In genomic region chr17:57918017-57918895, GRCh38 we compare ENCODE assay signal across 11 cellular contexts. TPM values are rescaled to one million over a fixed set of nuclear protein-coding genes. Genes with fewer than 3 reads are reported as not detected.
DNase-seq lines count a peak whose midpoint lies in the region; ATAC-seq and TF ChIP-seq lines count a peak whose summit lies in the region.
"Had no signal": no experiment of that assay in that cellular context is flagged by ENCODE, and none has a peak within 500 bp of the region (broad histone marks: within the 10 kb centered on the region; RNA-seq: fewer than 3 reads in every experiment).

No MANE protein-coding gene starts in this region.

- H3K27me3 Mint-ChIP-seq in Calu3 (ENCODE audit: unreplicated experiment) (no peaks in the 10 kb centered on the region), progenitor cell of endocrine pancreas (no peaks in the 10 kb centered on the region)
- peaks cover 6% of the 10 kb centered on the region for H3K27me3 Mint-ChIP-seq in activated T-helper 17 cell treated with anti-CD3 and anti-CD28 coated beads, Interleukin-2, amount 50 U/mL, for 72 hours
- peaks cover 16% of the 10 kb centered on the region for H3K27me3 Mint-ChIP-seq in activated CD4-positive, alpha-beta memory T cell treated with anti-CD3 and anti-CD28 coated beads, Interleukin-2, amount 10 ng/mL, durations not matched to agents 7 days and 5 days

- ATAC-seq in RWPE2 (ENCODE audit: low read depth): peak; percentile 55
- no peak for ATAC-seq in HG03097 (IDR thresholded peaks at IDR 0.05; ENCODE audit: low FRiP score, unreplicated experiment)
- no peak for ATAC-seq in activated T-helper 17 cell treated with anti-CD3 and anti-CD28 coated beads, Interleukin-2, amount 50 U/mL, for 72 hours (replicated peaks)
- no peak for ATAC-seq in HG02970 (IDR thresholded peaks at IDR 0.05; ENCODE audit: low FRiP score, unreplicated experiment)
- ATAC-seq: activated CD8-positive, alpha-beta T cell treated with anti-CD3 and anti-CD28 coated beads, Interleukin-2, amount 10 ng/mL, durations not matched to agents 7 days and 5 days had no signal

- intact Hi-C loops in Calu3 (cut with micrococcal nuclease; ENCODE audit: unreplicated experiment): no loop called here
- intact Hi-C loops in esophagus muscularis mucosa (cut with DNase I): no loop called here

- no peak for TF ChIP-seq EP300 in esophagus muscularis mucosa (IDR thresholded peaks at IDR 0.05)

- H3K36me3 ChIP-seq in RWPE2 (ENCODE audit: low read depth) (no peaks in the 10 kb centered on the region), esophagus muscularis mucosa (no peaks in the 10 kb centered on the region)

- peaks cover 44% of the 10 kb centered on the region for H3K4me1 Mint-ChIP-seq in Calu3 (ENCODE audit: low read depth, unreplicated experiment)
- H3K4me1 Mint-ChIP-seq in progenitor cell of endocrine pancreas (ENCODE audit: low read depth): peaks cover 52% of the 10 kb centered on the region
- no peaks in the 10 kb centered on the region for H3K4me1 Mint-ChIP-seq in activated T-helper 17 cell treated with anti-CD3 and anti-CD28 coated beads, Interleukin-2, amount 50 U/mL, for 72 hours
- H3K4me1 Mint-ChIP-seq in activated CD4-positive, alpha-beta memory T cell treated with anti-CD3 and anti-CD28 coated beads, Interleukin-2, amount 10 ng/mL, durations not matched to agents 7 days and 5 days: peaks cover 5% of the 10 kb centered on the region

- TF ChIP-seq POLR2A in esophagus muscularis mucosa (IDR thresholded peaks at IDR 0.05; ENCODE audit: low read depth): no peak

- H3K27ac Mint-ChIP-seq in Calu3 (ENCODE audit: unreplicated experiment) (peak overlapping the region; percentile 47), progenitor cell of endocrine pancreas (peak overlapping the region; percentile 90)
- no peak overlapping the region for H3K27ac Mint-ChIP-seq in activated T-helper 17 cell treated with anti-CD3 and anti-CD28 coated beads, Interleukin-2, amount 50 U/mL, for 72 hours
- H3K27ac Mint-ChIP-seq in activated CD4-positive, alpha-beta memory T cell treated with anti-CD3 and anti-CD28 coated beads, Interleukin-2, amount 10 ng/mL, durations not matched to agents 7 days and 5 days: no peak overlapping the region
- H3K27ac Mint-ChIP-seq: activated CD8-positive, alpha-beta T cell treated with anti-CD3 and anti-CD28 coated beads, Interleukin-2, amount 10 ng/mL, durations not matched to agents 7 days and 5 days had no signal

- peaks cover 21% of the 10 kb centered on the region for H3K4me1 ChIP-seq in RWPE2 (ENCODE audit: insufficient read depth, poor library complexity, severe bottlenecking)
- peaks cover 79 to 100% (median 100%) of the 10 kb centered on the region in 4 donors for H3K4me1 ChIP-seq in esophagus muscularis mucosa

- DNase-seq in Calu3 (no peak), RWPE2 (ENCODE audit: low spot score) (no peak), esophagus muscularis mucosa (ENCODE audit: extremely low spot score) (no peak), progenitor cell of endocrine pancreas (ENCODE audit: low spot score, unreplicated experiment) (no peak)
- no peak for DNase-seq in activated CD4-positive, alpha-beta memory T cell treated with anti-CD3 and anti-CD28 coated beads, Interleukin-2, amount 10 ng/mL, durations not matched to agents 7 days and 5 days
- DNase-seq: activated CD8-positive, alpha-beta T cell treated with anti-CD3 and anti-CD28 coated beads, Interleukin-2, amount 10 ng/mL, durations not matched to agents 7 days and 5 days; SHP77 treated with DMSO at 0.1 percent for 48 hours had no signal

- H3K27me3 ChIP-seq in RWPE2 (ENCODE audit: insufficient read depth, poor library complexity, severe bottlenecking) (no peaks in the 10 kb centered on the region), esophagus muscularis mucosa (no peaks in the 10 kb centered on the region)

- H3K4me3 ChIP-seq in RWPE2 (ENCODE audit: severe bottlenecking) (no peak overlapping the region), esophagus muscularis mucosa (no peak overlapping the region)

- H3K9me3 ChIP-seq in RWPE2 (ENCODE audit: severe bottlenecking) (no peaks in the 10 kb centered on the region), esophagus muscularis mucosa (no peaks in the 10 kb centered on the region)

- BruUV-seq in Calu3 (replicated peaks; lab: Mats Ljungman, UMichigan): no TSS peak

- no peak for TF ChIP-seq CTCF in Calu3 (IDR thresholded peaks at IDR 0.05; ENCODE audit: unreplicated experiment)
- no peak for TF ChIP-seq CTCF in RWPE2 (IDR thresholded peaks at IDR 0.05; ENCODE audit: poor library complexity, severe bottlenecking)
- no peak for TF ChIP-seq CTCF in esophagus muscularis mucosa (IDR thresholded peaks at IDR 0.05)
- TF ChIP-seq CTCF in progenitor cell of endocrine pancreas (IDR thresholded peaks at IDR 0.05; ENCODE audit: unreplicated experiment): no peak

- POLR2A ChIA-PET in activated CD4-positive, alpha-beta memory T cell treated with anti-CD3 and anti-CD28 coated beads, Interleukin-2, amount 10 ng/mL, durations not matched to agents 7 days and 5 days (lab: Charles Lee): interaction anchor here (0.7 to 1.2 kb wide), 2 partner anchors 11 to 68 kb away, joined by 3 to 4 read pairs; no protein-coding TSS in a partner anchor

- CTCF ChIA-PET in Calu3 (lab: Charles Lee): interaction anchor here (0.6 to 1.7 kb wide), 3 partner anchors 17 to 23 kb away, joined by 4 to 7 read pairs (median 5); no protein-coding TSS in a partner anchor
- CTCF ChIA-PET in activated CD4-positive, alpha-beta memory T cell treated with anti-CD3 and anti-CD28 coated beads, Interleukin-2, amount 10 ng/mL, durations not matched to agents 7 days and 5 days (lab: Charles Lee): interaction anchor here (1.1 kb wide), 1 partner anchor 81 kb away, joined by 6 read pairs; no protein-coding TSS in a partner anchor

- 54% methylated on average over 5 of the region's 5 CpGs for WGBS in esophagus muscularis mucosa

- H3K9me3 Mint-ChIP-seq in Calu3 (ENCODE audit: low read depth, unreplicated experiment) (no peaks in the 10 kb centered on the region), progenitor cell of endocrine pancreas (ENCODE audit: low read depth) (no peaks in the 10 kb centered on the region)
- no peaks in the 10 kb centered on the region for H3K9me3 Mint-ChIP-seq in activated T-helper 17 cell treated with anti-CD3 and anti-CD28 coated beads, Interleukin-2, amount 50 U/mL, for 72 hours
- no peaks in the 10 kb centered on the region for H3K9me3 Mint-ChIP-seq in activated CD4-positive, alpha-beta memory T cell treated with anti-CD3 and anti-CD28 coated beads, Interleukin-2, amount 10 ng/mL, durations not matched to agents 7 days and 5 days
- H3K9me3 Mint-ChIP-seq: central memory CD8-positive, alpha-beta T cell had no signal

- H3K4me3 Mint-ChIP-seq in Calu3 (ENCODE audit: low read depth, unreplicated experiment): no peak overlapping the region
- H3K4me3 Mint-ChIP-seq in progenitor cell of endocrine pancreas (ENCODE audit: low read depth): no peak overlapping the region
- no peak overlapping the region for H3K4me3 Mint-ChIP-seq in activated T-helper 17 cell treated with anti-CD3 and anti-CD28 coated beads, Interleukin-2, amount 50 U/mL, for 72 hours
- H3K4me3 Mint-ChIP-seq in activated CD4-positive, alpha-beta memory T cell treated with anti-CD3 and anti-CD28 coated beads, Interleukin-2, amount 10 ng/mL, durations not matched to agents 7 days and 5 days: no peak overlapping the region
- H3K4me3 Mint-ChIP-seq: activated CD8-positive, alpha-beta T cell treated with anti-CD3 and anti-CD28 coated beads, Interleukin-2, amount 10 ng/mL, durations not matched to agents 7 days and 5 days; central memory CD8-positive, alpha-beta T cell had no signal

- H3K27ac ChIP-seq in RWPE2 (ENCODE audit: poor library complexity, severe bottlenecking) (peak overlapping the region; percentile 38), esophagus muscularis mucosa (replicated peaks in 1 of 4) (peak overlapping the region; percentile 98 to 100 (median 100))

- H3K36me3 Mint-ChIP-seq in Calu3 (ENCODE audit: insufficient read depth, unreplicated experiment) (peaks cover 3% of the 10 kb centered on the region), progenitor cell of endocrine pancreas (ENCODE audit: insufficient read depth) (no peaks in the 10 kb centered on the region)
- no peaks in the 10 kb centered on the region for H3K36me3 Mint-ChIP-seq in activated T-helper 17 cell treated with anti-CD3 and anti-CD28 coated beads, Interleukin-2, amount 50 U/mL, for 72 hours (ENCODE audit: low read depth)
- peaks cover 2% of the 10 kb centered on the region for H3K36me3 Mint-ChIP-seq in activated CD4-positive, alpha-beta memory T cell treated with anti-CD3 and anti-CD28 coated beads, Interleukin-2, amount 10 ng/mL, durations not matched to agents 7 days and 5 days (ENCODE audit: low read depth)

RNA-seq across cellular contexts. Expression of gene CUEDC1, which starts 37.0 kb away (rescaled TPM):
- total RNA-seq in Calu3 (2022) (30.9 and 34.7 TPM in 2 replicates), esophagus muscularis mucosa (10 to 100 TPM; 30.3 to 72.2 (median 51.2) TPM), progenitor cell of endocrine pancreas (29.2 and 30.8 TPM in 2 replicates)
- total RNA-seq in activated T-helper 17 cell treated with anti-CD3 and anti-CD28 coated beads, Interleukin-2, amount 50 U/mL, for 72 hours: under 1 TPM; 0.15 to 0.56 TPM
- total RNA-seq in activated CD4-positive, alpha-beta memory T cell treated with anti-CD3 and anti-CD28 coated beads, Interleukin-2, amount 10 ng/mL, durations not matched to agents 7 days and 5 days: under 1 TPM in 1 of 2 experiments, not detected in 1; 0.25 TPM

Comparison
In these comparisons a context has a peak if more than half of its experiments do, and no peak if none do; other contexts are left out.
1. H3K27ac Mint-ChIP-seq: peak in Calu3 (single experiment) and progenitor cell of endocrine pancreas (single experiment); none in activated T-helper 17 cell treated with anti-CD3 and anti-CD28 coated beads, Interleukin-2, amount 50 U/mL, for 72 hours (single experiment) and activated CD4-positive, alpha-beta memory T cell treated with anti-CD3 and anti-CD28 coated beads, Interleukin-2, amount 10 ng/mL, durations not matched to agents 7 days and 5 days (single experiment).
2. RNA of gene CUEDC1, which starts 37.0 kb away (total RNA-seq): 30.3 to 72.2 TPM in esophagus muscularis mucosa, 30.9 to 34.7 TPM in Calu3 and 29.2 to 30.8 TPM in progenitor cell of endocrine pancreas; 0.15 to 0.56 TPM in activated T-helper 17 cell treated with anti-CD3 and anti-CD28 coated beads, Interleukin-2, amount 50 U/mL, for 72 hours and 0.25 TPM in activated CD4-positive, alpha-beta memory T cell treated with anti-CD3 and anti-CD28 coated beads, Interleukin-2, amount 10 ng/mL, durations not matched to agents 7 days and 5 days; every median in the first group is over 10 times any median in the second.